ENCODE assay signal across 8 cellular contexts in genomic region chr11:74310857-74311256, GRCh38. TPM values are rescaled to one million over a fixed set of nuclear protein-coding genes. Genes with fewer than 3 reads are reported as not detected.
DNase-seq lines count a peak whose midpoint lies in the region; ATAC-seq and TF ChIP-seq lines count a peak whose summit lies in the region.

No MANE protein-coding gene starts in this region.

- no peaks in the 10 kb centered on the region for H4K20me1 ChIP-seq in neural cell (ENCODE audit: insufficient read depth)

- peak; percentile 24 for ATAC-seq in esophagus mucosa
- ATAC-seq in HG03159 (IDR thresholded peaks at IDR 0.05; ENCODE audit: unreplicated experiment) = no peak

- H3K4me1 ChIP-seq in NT2/D1 (ENCODE audit: insufficient read depth, insufficient read length) = no peaks in the 10 kb centered on the region

- no peaks in the 10 kb centered on the region for H3K27me3 ChIP-seq in AG04450 (ENCODE audit: control insufficient read depth, insufficient read depth, low read length)
- peaks cover 36% of the 10 kb centered on the region for H3K27me3 ChIP-seq in NT2/D1 (ENCODE audit: insufficient read depth, insufficient read length)
- H3K27me3 ChIP-seq in neural cell (ENCODE audit: insufficient read depth, low read depth, low read length) = peaks cover 28% of the 10 kb centered on the region

- H3K27ac ChIP-seq in AG04450 (ENCODE audit: low read depth, low read length) (no peak overlapping the region), neural cell (ENCODE audit: low read length) (no peak overlapping the region)

- no peak overlapping the region for H3K4me2 ChIP-seq in neural cell (ENCODE audit: low read length)

- H3K4me3 ChIP-seq in AG04450 (ENCODE audit: low read depth, low read length) (peak overlapping the region; percentile 64), NT2/D1 (ENCODE audit: insufficient read length, low read depth) (peak overlapping the region; percentile 36), neural cell (ENCODE audit: low read length) (peak overlapping the region; percentile 67)

- POLR2A ChIA-PET in AG04450 (lab: Yijun Ruan, JAX) = no interaction called here

- TF ChIP-seq CTCF in AG04450 (IDR thresholded peaks at IDR 0.05; ENCODE audit: low read depth, low read length) = no peak
- no peak for TF ChIP-seq CTCF in neural cell (IDR thresholded peaks at IDR 0.05; ENCODE audit: poor library complexity, severe bottlenecking)

- H3K36me3 ChIP-seq in NT2/D1 (ENCODE audit: insufficient read depth, insufficient read length, low read length) (no peaks in the 10 kb centered on the region), neural cell (ENCODE audit: insufficient read depth, low read length) (no peaks in the 10 kb centered on the region)

- no peaks in the 10 kb centered on the region for H3F3A ChIP-seq in neural cell (ENCODE audit: insufficient read depth, low read length, poor library complexity, severe bottlenecking)

- no peaks in the 10 kb centered on the region for H3K9me3 ChIP-seq in AG04450 (ENCODE audit: control insufficient read depth, insufficient read depth, low read length)
- H3K9me3 ChIP-seq in NT2/D1 (ENCODE audit: insufficient read depth, low read length) = no peaks in the 10 kb centered on the region; the same call in 1 of the 2 replicates
- H3K9me3 ChIP-seq in neural cell (ENCODE audit: low read length) = peaks cover 3% of the 10 kb centered on the region

- no peak for DNase-seq in AG04450 (ENCODE audit: low read depth, low spot score)
- no peak for DNase-seq in NT2/D1 (ENCODE audit: low read depth, low spot score)
- DNase-seq in hepatic stellate cell (ENCODE audit: low spot score) = no peak
- no peak for DNase-seq in HK-2 (ENCODE audit: unreplicated experiment)
- DNase-seq in SKM-1 (lab: John Stamatoyannopoulos, UW; ENCODE audit: unreplicated experiment) = no peak

- no peaks in the 10 kb centered on the region for H3K79me2 ChIP-seq in neural cell (replicated peaks; ENCODE audit: insufficient read depth, low read length)

- TF ChIP-seq EP300 in neural cell (conservative IDR thresholded peaks at IDR 0.05; ENCODE audit: poor library complexity, severe bottlenecking) = no peak

- H3K9me2 ChIP-seq in neural cell (ENCODE audit: insufficient read depth, low read length) = no peaks in the 10 kb centered on the region

- CTCF ChIA-PET in AG04450 (lab: Charles Lee) = interaction anchor here (1.0 kb wide), 1 partner anchor 10 kb away, joined by 3 read pairs; no protein-coding TSS in a partner anchor

- TF ChIP-seq RAD21 in neural cell (conservative IDR thresholded peaks at IDR 0.05) = no peak

- H3K9ac ChIP-seq in NT2/D1 (ENCODE audit: insufficient read length, low read depth) = peak overlapping the region; percentile 46
- no peak overlapping the region for H3K9ac ChIP-seq in neural cell (ENCODE audit: low read length)

- H2AFZ ChIP-seq in neural cell (ENCODE audit: low read depth, low read length) = no peak overlapping the region

TF ChIP-seq in neural cell, 6 proteins besides CTCF, POLR2A, EP300 and RAD21:
- TF ChIP-seq TAF1 (IDR thresholded peaks at IDR 0.05; ENCODE audit: low read depth) (no peak), EZH2 (IDR thresholded peaks at IDR 0.05; ENCODE audit: borderline replicate concordance, insufficient read depth, low read length, poor library complexity, severe bottlenecking) (no peak), POLR2AphosphoS5 (IDR thresholded peaks at IDR 0.05) (no peak), MXI1 (conservative IDR thresholded peaks at IDR 0.05; ENCODE audit: poor library complexity, severe bottlenecking) (no peak), SMC3 (conservative IDR thresholded peaks at IDR 0.05; ENCODE audit: poor library complexity) (no peak)
- TF ChIP-seq, protein P1, sequence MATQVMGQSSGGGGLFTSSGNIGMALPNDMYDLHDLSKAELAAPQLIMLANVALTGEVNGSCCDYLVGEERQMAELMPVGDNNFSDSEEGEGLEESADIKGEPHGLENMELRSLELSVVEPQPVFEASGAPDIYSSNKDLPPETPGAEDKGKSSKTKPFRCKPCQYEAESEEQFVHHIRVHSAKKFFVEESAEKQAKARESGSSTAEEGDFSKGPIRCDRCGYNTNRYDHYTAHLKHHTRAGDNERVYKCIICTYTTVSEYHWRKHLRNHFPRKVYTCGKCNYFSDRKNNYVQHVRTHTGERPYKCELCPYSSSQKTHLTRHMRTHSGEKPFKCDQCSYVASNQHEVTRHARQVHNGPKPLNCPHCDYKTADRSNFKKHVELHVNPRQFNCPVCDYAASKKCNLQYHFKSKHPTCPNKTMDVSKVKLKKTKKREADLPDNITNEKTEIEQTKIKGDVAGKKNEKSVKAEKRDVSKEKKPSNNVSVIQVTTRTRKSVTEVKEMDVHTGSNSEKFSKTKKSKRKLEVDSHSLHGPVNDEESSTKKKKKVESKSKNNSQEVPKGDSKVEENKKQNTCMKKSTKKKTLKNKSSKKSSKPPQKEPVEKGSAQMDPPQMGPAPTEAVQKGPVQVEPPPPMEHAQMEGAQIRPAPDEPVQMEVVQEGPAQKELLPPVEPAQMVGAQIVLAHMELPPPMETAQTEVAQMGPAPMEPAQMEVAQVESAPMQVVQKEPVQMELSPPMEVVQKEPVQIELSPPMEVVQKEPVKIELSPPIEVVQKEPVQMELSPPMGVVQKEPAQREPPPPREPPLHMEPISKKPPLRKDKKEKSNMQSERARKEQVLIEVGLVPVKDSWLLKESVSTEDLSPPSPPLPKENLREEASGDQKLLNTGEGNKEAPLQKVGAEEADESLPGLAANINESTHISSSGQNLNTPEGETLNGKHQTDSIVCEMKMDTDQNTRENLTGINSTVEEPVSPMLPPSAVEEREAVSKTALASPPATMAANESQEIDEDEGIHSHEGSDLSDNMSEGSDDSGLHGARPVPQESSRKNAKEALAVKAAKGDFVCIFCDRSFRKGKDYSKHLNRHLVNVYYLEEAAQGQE (IDR thresholded peaks at IDR 0.05; ENCODE audit: borderline replicate concordance) = no peak
TF ChIP-seq in neural cell: peak in this region for 0.

RNA-seq across cellular contexts. Expression of gene P4HA3, which starts 0.6 kb away (rescaled TPM):
- 8.5 and 10.7 TPM in 2 replicates for polyA plus RNA-seq in AG04450 (2011; rRNA removed)
- polyA minus RNA-seq in AG04450 (2011; rRNA and poly(A)+ RNA removed) = 3.1 and 4.0 TPM in 2 replicates
- total RNA-seq in esophagus mucosa = 0.20 TPM
- polyA plus RNA-seq in neural cell = not detected in 2 replicates
- polyA minus RNA-seq in neural cell = not detected in 2 replicates
